In genomic region chr10:13346280-13346819, GRCh38 we compare ENCODE assay signal across 8 cellular contexts. TPM values are rescaled to one million over a fixed set of nuclear protein-coding genes. Genes with fewer than 3 reads are reported as not detected.
DNase-seq lines count a peak whose midpoint lies in the region; ATAC-seq and TF ChIP-seq lines count a peak whose summit lies in the region.

No MANE protein-coding gene starts in this region.

- peaks cover under 1% of the 10 kb centered on the region for H3K27me3 Mint-ChIP-seq in Calu3 (ENCODE audit: unreplicated experiment)

- DNase-seq in Calu3, result no peak
- DNase-seq in MG63, result peak; percentile 37
- peak; percentile 45 for DNase-seq in colonic mucosa
- no peak for DNase-seq in GM10266 (ENCODE audit: extremely low spot score)
- no peak for DNase-seq in 8988T
- DNase-seq in effector CD4-positive, alpha-beta T cell, result no peak

- peak overlapping the region; percentile 81 to 84 for H3K9ac ChIP-seq in colonic mucosa (ENCODE audit: low read depth in 2 of 2, low read length in 2 of 2)
- peak overlapping the region; percentile 91 for H3K9ac ChIP-seq in mucosa of stomach (ENCODE audit: low read length)

- no peak for ATAC-seq in HG03135 (IDR thresholded peaks at IDR 0.05; ENCODE audit: unreplicated experiment)

- peak overlapping the region; percentile 79 for H3K4me3 Mint-ChIP-seq in Calu3 (ENCODE audit: low read depth, unreplicated experiment)

- H3K27ac Mint-ChIP-seq in Calu3 (ENCODE audit: unreplicated experiment), result peak overlapping the region; percentile 81

- H3K27ac ChIP-seq in colonic mucosa, result peak overlapping the region; percentile 91

- H3K27me3 ChIP-seq in MG63 (no peaks in the 10 kb centered on the region), colonic mucosa (no peaks in the 10 kb centered on the region), mucosa of stomach (ENCODE audit: control insufficient read depth, insufficient read depth, low read length) (peaks cover 1% of the 10 kb centered on the region)

- peaks cover 49% of the 10 kb centered on the region for H3K36me3 Mint-ChIP-seq in Calu3 (ENCODE audit: insufficient read depth, unreplicated experiment)

- H3K36me3 ChIP-seq in MG63 (peaks cover 33% of the 10 kb centered on the region), colonic mucosa (no peaks in the 10 kb centered on the region), mucosa of stomach (ENCODE audit: control insufficient read depth, insufficient read depth, low read length) (no peaks in the 10 kb centered on the region)

- peak overlapping the region; percentile 66 for H3K4me3 ChIP-seq in MG63
- peak overlapping the region; percentile 69 for H3K4me3 ChIP-seq in colonic mucosa
- H3K4me3 ChIP-seq in mucosa of stomach (ENCODE audit: low read length), result peak overlapping the region; percentile 45

- no peaks in the 10 kb centered on the region for H3K9me3 Mint-ChIP-seq in Calu3 (ENCODE audit: low read depth, unreplicated experiment)

- peaks cover 8% of the 10 kb centered on the region for H3K4me1 ChIP-seq in colonic mucosa
- peaks cover 13% of the 10 kb centered on the region for H3K4me1 ChIP-seq in mucosa of stomach (ENCODE audit: control insufficient read depth, insufficient read depth, low read length)

- CTCF ChIA-PET in Calu3 (lab: Charles Lee), result no interaction called here

- intact Hi-C loops in Calu3 (cut with micrococcal nuclease; ENCODE audit: unreplicated experiment), result no loop called here
- intact Hi-C loops in colonic mucosa (cut with DNase I), result no loop called here

- no peaks in the 10 kb centered on the region for H3K9me3 ChIP-seq in MG63
- no peaks in the 10 kb centered on the region for H3K9me3 ChIP-seq in colonic mucosa
- H3K9me3 ChIP-seq in mucosa of stomach (ENCODE audit: control insufficient read depth, low read length), result no peaks in the 10 kb centered on the region

- TF ChIP-seq CTCF in Calu3 (IDR thresholded peaks at IDR 0.05; ENCODE audit: unreplicated experiment) (no peak), colonic mucosa (IDR thresholded peaks at IDR 0.05) (no peak), GM10266 (IDR thresholded peaks at IDR 0.05; ENCODE audit: control insufficient read depth, insufficient read depth, low read depth, missing control alignments) (no peak)

- H3K4me1 Mint-ChIP-seq in Calu3 (ENCODE audit: low read depth, unreplicated experiment), result no peaks in the 10 kb centered on the region

- BruUV-seq in Calu3 (replicated peaks; lab: Mats Ljungman, UMichigan), result TSS peak; percentile 60

RNA-seq across cellular contexts. Expression of gene SEPHS1, which starts 1.7 kb away (rescaled TPM):
- 50.1 and 61.8 TPM in 2 replicates for total RNA-seq in Calu3 (2022)
- total RNA-seq in MG63 (2014; rRNA removed; shearing (Covaris generic); ENCODE audit: low replicate concordance), result 82.1 and 109 TPM in 2 replicates
- total RNA-seq in colonic mucosa, result 10 to 100 TPM; 34.4 to 51.3 TPM

RNA-seq across cellular contexts. Expression of gene PHYH, which starts 46.5 kb away (rescaled TPM):
- 26.7 and 30.4 TPM in 2 replicates for total RNA-seq in Calu3 (2022)
- 7.2 and 12.7 TPM in 2 replicates for total RNA-seq in MG63 (2014; rRNA removed; shearing (Covaris generic); ENCODE audit: low replicate concordance)
- 10 to 100 TPM; 35.6 to 62.1 TPM for total RNA-seq in colonic mucosa

Comparison
In these comparisons a context has a peak if more than half of its experiments do, and no peak if none do; other contexts are left out.
1. DNase-seq: peak in MG63 (single experiment) and colonic mucosa (single experiment); none in Calu3 (single experiment), GM10266 (single experiment), 8988T (single experiment) and effector CD4-positive, alpha-beta T cell (single experiment).
2. Peak in every context shown above with its lines, with median percentiles within 50 percentile points of each other: H3K4me3 ChIP-seq.